31 cellular contexts compared by ENCODE assay signal in the genomic region with DNA sequence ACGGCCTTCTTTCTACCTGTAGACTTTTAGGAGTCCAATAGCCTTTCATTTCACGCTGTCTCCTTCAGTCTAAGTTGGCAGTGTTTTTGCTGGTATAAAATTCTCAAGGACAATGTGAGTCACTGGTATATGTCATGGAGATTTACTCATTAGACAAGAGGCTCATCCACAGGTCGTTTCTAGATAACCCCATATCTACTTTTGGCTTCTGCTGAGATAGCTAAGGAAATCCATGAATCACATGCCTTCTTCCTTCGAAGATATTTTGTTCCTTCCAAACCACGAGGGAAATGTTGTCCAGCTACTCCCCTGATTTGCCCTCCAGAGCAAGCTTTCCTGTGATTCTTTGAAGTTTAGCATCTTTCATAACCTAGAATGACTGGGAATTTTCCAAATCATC.
"Had no signal": no experiment of that assay in that cellular context is flagged by ENCODE, and none has a peak within 500 bp of the region (broad histone marks: within the 10 kb centered on the region; RNA-seq: fewer than 3 reads in every experiment).

No MANE protein-coding gene starts in this region.

- H3K9me3 Mint-ChIP-seq: natural killer cell had no signal

- H3K4me2 ChIP-seq: neural progenitor cell, smooth muscle cell had no signal

- H3K27me3 ChIP-seq: neural progenitor cell, ovary, right lobe of liver, spleen, testis, tibial artery, transverse colon, upper lobe of right lung, vagina had no signal

- H3K4me3 ChIP-seq: neural progenitor cell, ovary, psoas muscle, right lobe of liver, skin epidermis, smooth muscle cell, spleen, suprapubic skin, testis, tibial artery, transverse colon, upper lobe of right lung, vagina had no signal

- H3K4me1 ChIP-seq: neural progenitor cell, parathyroid adenoma, psoas muscle, right lobe of liver, spleen, suprapubic skin, testis, tibial artery, transverse colon, upper lobe of right lung, vagina had no signal

- H3K36me3 ChIP-seq: neural progenitor cell, ovary, right lobe of liver, spleen, suprapubic skin, tibial artery, transverse colon, upper lobe of right lung, vagina had no signal

- H2AFZ ChIP-seq: neural progenitor cell, parathyroid adenoma had no signal

- H3K36me3 Mint-ChIP-seq: neural progenitor cell; stimulated activated memory B cell treated with anti-CD40 and anti-IgM and Interleukin-4, amounts not matched to agents 10 μg/mL and 1 μg/mL and 100 μg/mL, for 72 hours; type B pancreatic cell had no signal

- H3K27ac ChIP-seq: neural progenitor cell, ovary, parathyroid adenoma, psoas muscle, right lobe of liver, skin epidermis, spleen, suprapubic skin, testis, tibial artery, transverse colon, upper lobe of right lung, vagina had no signal

- H3K9me3 ChIP-seq: ovary, right lobe of liver, suprapubic skin, testis, transverse colon, upper lobe of right lung, vagina had no signal

- DNase-seq: natural killer cell; occipital lobe; ovary; posterior cingulate gyrus; psoas muscle; right cardiac atrium; right lobe of liver; spleen; stimulated activated CD4-positive, alpha-beta T cell treated with anti-CD3 and anti-CD28 coated beads, Interleukin-12 subunit alpha, Interleukin-12 subunit beta, amount 100 ng/mL, for 4 hours; stimulated activated CD4-positive, alpha-beta T cell treated with anti-CD3 and anti-CD28 coated beads, Interleukin-1b, Interleukin-23, amount 100 ng/mL, for 48 hours; stimulated activated CD4-positive, alpha-beta T cell treated with anti-CD3 and anti-CD28 coated beads, Interleukin-4, amount 100 ng/mL, for 1 hour; stimulated activated CD4-positive, alpha-beta T cell treated with anti-CD3 and anti-CD28 coated beads, Interleukin-4, amount 100 ng/mL, for 4 hours; stimulated activated CD8-positive, alpha-beta memory T cell treated with anti-CD3 and anti-CD28 coated beads, Interleukin-4, amount 100 ng/mL, for 48 hours; stimulated activated naive CD4-positive, alpha-beta T cell; stimulated activated naive CD8-positive, alpha-beta T cell treated with anti-CD3 and anti-CD28 coated beads, Interleukin-15, amount 100 ng/mL, for 72 hours; stimulated activated naive CD8-positive, alpha-beta T cell treated with anti-CD3 and anti-CD28 coated beads, Interleukin-15, Interleukin-2, amounts not matched to agents 100 U/mL and 50 U/mL, for 24 hours; substantia nigra; testis; tibial artery; transverse colon; upper lobe of right lung had no signal

- H3K79me2 ChIP-seq: parathyroid adenoma had no signal

- H3K27ac Mint-ChIP-seq: natural killer cell; nephron; neural progenitor cell; progenitor cell of endocrine pancreas; stimulated activated memory B cell treated with anti-CD40 and anti-IgM and Interleukin-4, amounts not matched to agents 10 μg/mL and 1 μg/mL and 100 μg/mL, for 72 hours; stimulated activated naive CD8-positive, alpha-beta T cell treated with anti-CD3 and anti-CD28 coated beads, Interleukin-15, amount 100 ng/mL, for 72 hours; type B pancreatic cell had no signal

- H3K9ac ChIP-seq: neural progenitor cell, parathyroid adenoma had no signal

- H3K4me1 Mint-ChIP-seq: natural killer cell; nephron; neural progenitor cell; stimulated activated memory B cell treated with anti-CD40 and anti-IgM and Interleukin-4, amounts not matched to agents 10 μg/mL and 1 μg/mL and 100 μg/mL, for 72 hours; stimulated activated naive CD8-positive, alpha-beta T cell treated with anti-CD3 and anti-CD28 coated beads, Interleukin-15, amount 100 ng/mL, for 72 hours had no signal

- ATAC-seq: natural killer cell; psoas muscle; right cardiac atrium; right lobe of liver; stimulated activated memory B cell treated with anti-CD40 and anti-IgM and Interleukin-4, amounts not matched to agents 10 μg/mL and 1 μg/mL and 100 μg/mL, for 72 hours; stimulated activated naive CD8-positive, alpha-beta T cell treated with anti-CD3 and anti-CD28 coated beads, Interleukin-15, amount 100 ng/mL, for 72 hours; stimulated activated naive CD8-positive, alpha-beta T cell treated with anti-CD3 and anti-CD28 coated beads, Interleukin-15, Interleukin-2, amounts not matched to agents 100 U/mL and 50 U/mL, for 24 hours; upper lobe of right lung had no signal

- H3K4me3 Mint-ChIP-seq: natural killer cell; nephron; neural progenitor cell; stimulated activated memory B cell treated with anti-CD40 and anti-IgM and Interleukin-4, amounts not matched to agents 10 μg/mL and 1 μg/mL and 100 μg/mL, for 72 hours; stimulated activated naive CD8-positive, alpha-beta T cell treated with anti-CD3 and anti-CD28 coated beads, Interleukin-15, amount 100 ng/mL, for 72 hours; type B pancreatic cell had no signal
